Comparison of ENCODE assay signal across 1 cellular context in genomic region chr1:26692211-26692792, GRCh38.
TF ChIP-seq lines count a peak whose summit lies in the region.

No MANE protein-coding gene starts in this region.

TF ChIP-seq in HEK293, 187 proteins besides CTCF, POLR2A, EP300 and RAD21 (continued from another document and continues in another):
- TF ChIP-seq ZNF488 (tag by site-specific recombination; IDR thresholded peaks at IDR 0.05) (no peak), TRIM28 (IDR thresholded peaks at IDR 0.05; ENCODE audit: borderline replicate concordance, low read length) (peak; percentile 93), ZNF473 (tag by site-specific recombination; IDR thresholded peaks at IDR 0.05) (no peak), ZNF561 (tag by site-specific recombination; IDR thresholded peaks at IDR 0.05; ENCODE audit: borderline replicate concordance) (peak; percentile 44), ZNF248 (tag by site-specific recombination; IDR thresholded peaks at IDR 0.05) (no peak), ZBTB6 (tag by site-specific recombination; IDR thresholded peaks at IDR 0.05) (peak; percentile 84), ZNF2 (tag by site-specific recombination; IDR thresholded peaks at IDR 0.05) (peak; percentile 73), ZNF416 (tag by site-specific recombination; IDR thresholded peaks at IDR 0.05) (no peak), HOXD13 (CRISPR knock-in tag; IDR thresholded peaks at IDR 0.05; ENCODE audit: borderline replicate concordance) (no peak), ZNF214 (tag by site-specific recombination; IDR thresholded peaks at IDR 0.05; ENCODE audit: borderline replicate concordance) (no peak), ZNF274 (IDR thresholded peaks at IDR 0.05; ENCODE audit: low read length) (no peak), ZNF274 (tag by site-specific recombination; IDR thresholded peaks at IDR 0.05; ENCODE audit: borderline replicate concordance) (no peak), ZNF658 (tag by site-specific recombination; IDR thresholded peaks at IDR 0.05) (no peak), ZNF362 (tag by site-specific recombination; IDR thresholded peaks at IDR 0.05) (no peak), SP3 (tag by site-specific recombination; IDR thresholded peaks at IDR 0.05) (0 out of 2 replicates have a peak, but pooled peaks have one; percentile 33), ZNF146 (tag by site-specific recombination; IDR thresholded peaks at IDR 0.05) (peak; percentile 39; the same call in 1 of the 2 replicates), ZBTB1 (tag by site-specific recombination; IDR thresholded peaks at IDR 0.05) (no peak), ZNF549 (tag by site-specific recombination; IDR thresholded peaks at IDR 0.05) (no peak), ZNF202 (tag by site-specific recombination; IDR thresholded peaks at IDR 0.05; ENCODE audit: borderline replicate concordance) (no peak), TSHZ1 (tag by site-specific recombination; IDR thresholded peaks at IDR 0.05; ENCODE audit: borderline replicate concordance) (no peak), ZNF366 (tag by site-specific recombination; conservative IDR thresholded peaks at IDR 0.05) (peak; percentile 27; the same call in 1 of the 2 replicates), ZNF701 (tag by site-specific recombination; IDR thresholded peaks at IDR 0.05) (no peak), ZSCAN16 (tag by site-specific recombination; IDR thresholded peaks at IDR 0.05) (no peak), ZNF585B (tag by site-specific recombination; IDR thresholded peaks at IDR 0.05) (no peak), ZNF521 (tag by site-specific recombination; IDR thresholded peaks at IDR 0.05) (no peak), ZSCAN4 (tag by site-specific recombination; IDR thresholded peaks at IDR 0.05) (peak; percentile 98), ZNF660 (tag by site-specific recombination; IDR thresholded peaks at IDR 0.05) (peak; percentile 41; the same call in 1 of the 2 replicates), ZNF112 (tag by site-specific recombination; IDR thresholded peaks at IDR 0.05) (no peak), ZBTB48 (tag by site-specific recombination; IDR thresholded peaks at IDR 0.05) (peak; percentile 64; the same call in 1 of the 2 replicates), ZNF239 (tag by site-specific recombination; IDR thresholded peaks at IDR 0.05) (no peak), ZNF692 (tag by site-specific recombination; IDR thresholded peaks at IDR 0.05) (peak; percentile 91)
- TF ChIP-seq, protein P1, sequence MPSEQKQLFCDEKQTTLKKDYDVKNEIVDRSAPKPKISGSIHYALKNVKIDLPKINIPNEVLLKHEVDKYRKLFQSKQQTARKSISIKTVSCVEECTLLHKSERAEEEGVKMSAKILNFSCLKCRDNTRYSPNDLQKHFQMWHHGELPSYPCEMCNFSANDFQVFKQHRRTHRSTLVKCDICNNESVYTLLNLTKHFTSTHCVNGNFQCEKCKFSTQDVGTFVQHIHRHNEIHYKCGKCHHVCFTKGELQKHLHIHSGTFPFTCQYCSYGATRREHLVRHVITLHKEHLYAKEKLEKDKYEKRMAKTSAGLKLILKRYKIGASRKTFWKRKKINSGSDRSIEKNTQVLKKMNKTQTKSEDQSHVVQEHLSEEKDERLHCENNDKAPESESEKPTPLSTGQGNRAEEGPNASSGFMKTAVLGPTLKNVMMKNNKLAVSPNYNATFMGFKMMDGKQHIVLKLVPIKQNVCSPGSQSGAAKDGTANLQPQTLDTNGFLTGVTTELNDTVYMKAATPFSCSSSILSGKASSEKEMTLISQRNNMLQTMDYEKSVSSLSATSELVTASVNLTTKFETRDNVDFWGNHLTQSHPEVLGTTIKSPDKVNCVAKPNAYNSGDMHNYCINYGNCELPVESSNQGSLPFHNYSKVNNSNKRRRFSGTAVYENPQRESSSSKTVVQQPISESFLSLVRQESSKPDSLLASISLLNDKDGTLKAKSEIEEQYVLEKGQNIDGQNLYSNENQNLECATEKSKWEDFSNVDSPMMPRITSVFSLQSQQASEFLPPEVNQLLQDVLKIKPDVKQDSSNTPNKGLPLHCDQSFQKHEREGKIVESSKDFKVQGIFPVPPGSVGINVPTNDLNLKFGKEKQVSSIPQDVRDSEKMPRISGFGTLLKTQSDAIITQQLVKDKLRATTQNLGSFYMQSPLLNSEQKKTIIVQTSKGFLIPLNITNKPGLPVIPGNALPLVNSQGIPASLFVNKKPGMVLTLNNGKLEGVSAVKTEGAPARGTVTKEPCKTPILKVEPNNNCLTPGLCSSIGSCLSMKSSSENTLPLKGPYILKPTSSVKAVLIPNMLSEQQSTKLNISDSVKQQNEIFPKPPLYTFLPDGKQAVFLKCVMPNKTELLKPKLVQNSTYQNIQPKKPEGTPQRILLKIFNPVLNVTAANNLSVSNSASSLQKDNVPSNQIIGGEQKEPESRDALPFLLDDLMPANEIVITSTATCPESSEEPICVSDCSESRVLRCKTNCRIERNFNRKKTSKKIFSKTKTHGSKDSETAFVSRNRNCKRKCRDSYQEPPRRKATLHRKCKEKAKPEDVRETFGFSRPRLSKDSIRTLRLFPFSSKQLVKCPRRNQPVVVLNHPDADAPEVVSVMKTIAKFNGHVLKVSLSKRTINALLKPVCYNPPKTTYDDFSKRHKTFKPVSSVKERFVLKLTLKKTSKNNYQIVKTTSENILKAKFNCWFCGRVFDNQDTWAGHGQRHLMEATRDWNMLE (tag by site-specific recombination; conservative IDR thresholded peaks at IDR 0.05; ENCODE audit: low read depth) = peak; percentile 32; the same call in 1 of the 2 replicates
- TF ChIP-seq, protein P2, sequence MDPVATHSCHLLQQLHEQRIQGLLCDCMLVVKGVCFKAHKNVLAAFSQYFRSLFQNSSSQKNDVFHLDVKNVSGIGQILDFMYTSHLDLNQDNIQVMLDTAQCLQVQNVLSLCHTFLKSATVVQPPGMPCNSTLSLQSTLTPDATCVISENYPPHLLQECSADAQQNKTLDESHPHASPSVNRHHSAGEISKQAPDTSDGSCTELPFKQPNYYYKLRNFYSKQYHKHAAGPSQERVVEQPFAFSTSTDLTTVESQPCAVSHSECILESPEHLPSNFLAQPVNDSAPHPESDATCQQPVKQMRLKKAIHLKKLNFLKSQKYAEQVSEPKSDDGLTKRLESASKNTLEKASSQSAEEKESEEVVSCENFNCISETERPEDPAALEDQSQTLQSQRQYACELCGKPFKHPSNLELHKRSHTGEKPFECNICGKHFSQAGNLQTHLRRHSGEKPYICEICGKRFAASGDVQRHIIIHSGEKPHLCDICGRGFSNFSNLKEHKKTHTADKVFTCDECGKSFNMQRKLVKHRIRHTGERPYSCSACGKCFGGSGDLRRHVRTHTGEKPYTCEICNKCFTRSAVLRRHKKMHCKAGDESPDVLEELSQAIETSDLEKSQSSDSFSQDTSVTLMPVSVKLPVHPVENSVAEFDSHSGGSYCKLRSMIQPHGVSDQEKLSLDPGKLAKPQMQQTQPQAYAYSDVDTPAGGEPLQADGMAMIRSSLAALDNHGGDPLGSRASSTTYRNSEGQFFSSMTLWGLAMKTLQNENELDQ (tag by site-specific recombination; IDR thresholded peaks at IDR 0.05; ENCODE audit: low read depth) = no peak
- TF ChIP-seq, protein P3, sequence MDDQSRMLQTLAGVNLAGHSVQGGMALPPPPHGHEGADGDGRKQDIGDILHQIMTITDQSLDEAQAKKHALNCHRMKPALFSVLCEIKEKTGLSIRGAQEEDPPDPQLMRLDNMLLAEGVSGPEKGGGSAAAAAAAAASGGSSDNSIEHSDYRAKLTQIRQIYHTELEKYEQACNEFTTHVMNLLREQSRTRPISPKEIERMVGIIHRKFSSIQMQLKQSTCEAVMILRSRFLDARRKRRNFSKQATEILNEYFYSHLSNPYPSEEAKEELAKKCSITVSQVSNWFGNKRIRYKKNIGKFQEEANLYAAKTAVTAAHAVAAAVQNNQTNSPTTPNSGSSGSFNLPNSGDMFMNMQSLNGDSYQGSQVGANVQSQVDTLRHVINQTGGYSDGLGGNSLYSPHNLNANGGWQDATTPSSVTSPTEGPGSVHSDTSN (CRISPR knock-in tag; IDR thresholded peaks at IDR 0.05) = no peak
- TF ChIP-seq, protein P4, sequence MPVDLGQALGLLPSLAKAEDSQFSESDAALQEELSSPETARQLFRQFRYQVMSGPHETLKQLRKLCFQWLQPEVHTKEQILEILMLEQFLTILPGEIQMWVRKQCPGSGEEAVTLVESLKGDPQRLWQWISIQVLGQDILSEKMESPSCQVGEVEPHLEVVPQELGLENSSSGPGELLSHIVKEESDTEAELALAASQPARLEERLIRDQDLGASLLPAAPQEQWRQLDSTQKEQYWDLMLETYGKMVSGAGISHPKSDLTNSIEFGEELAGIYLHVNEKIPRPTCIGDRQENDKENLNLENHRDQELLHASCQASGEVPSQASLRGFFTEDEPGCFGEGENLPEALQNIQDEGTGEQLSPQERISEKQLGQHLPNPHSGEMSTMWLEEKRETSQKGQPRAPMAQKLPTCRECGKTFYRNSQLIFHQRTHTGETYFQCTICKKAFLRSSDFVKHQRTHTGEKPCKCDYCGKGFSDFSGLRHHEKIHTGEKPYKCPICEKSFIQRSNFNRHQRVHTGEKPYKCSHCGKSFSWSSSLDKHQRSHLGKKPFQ (tag by site-specific recombination; IDR thresholded peaks at IDR 0.05) = peak; percentile 90
- TF ChIP-seq, protein P5, sequence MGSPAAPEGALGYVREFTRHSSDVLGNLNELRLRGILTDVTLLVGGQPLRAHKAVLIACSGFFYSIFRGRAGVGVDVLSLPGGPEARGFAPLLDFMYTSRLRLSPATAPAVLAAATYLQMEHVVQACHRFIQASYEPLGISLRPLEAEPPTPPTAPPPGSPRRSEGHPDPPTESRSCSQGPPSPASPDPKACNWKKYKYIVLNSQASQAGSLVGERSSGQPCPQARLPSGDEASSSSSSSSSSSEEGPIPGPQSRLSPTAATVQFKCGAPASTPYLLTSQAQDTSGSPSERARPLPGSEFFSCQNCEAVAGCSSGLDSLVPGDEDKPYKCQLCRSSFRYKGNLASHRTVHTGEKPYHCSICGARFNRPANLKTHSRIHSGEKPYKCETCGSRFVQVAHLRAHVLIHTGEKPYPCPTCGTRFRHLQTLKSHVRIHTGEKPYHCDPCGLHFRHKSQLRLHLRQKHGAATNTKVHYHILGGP (tag by site-specific recombination; IDR thresholded peaks at IDR 0.05) = no peak
